In the genomic region with DNA sequence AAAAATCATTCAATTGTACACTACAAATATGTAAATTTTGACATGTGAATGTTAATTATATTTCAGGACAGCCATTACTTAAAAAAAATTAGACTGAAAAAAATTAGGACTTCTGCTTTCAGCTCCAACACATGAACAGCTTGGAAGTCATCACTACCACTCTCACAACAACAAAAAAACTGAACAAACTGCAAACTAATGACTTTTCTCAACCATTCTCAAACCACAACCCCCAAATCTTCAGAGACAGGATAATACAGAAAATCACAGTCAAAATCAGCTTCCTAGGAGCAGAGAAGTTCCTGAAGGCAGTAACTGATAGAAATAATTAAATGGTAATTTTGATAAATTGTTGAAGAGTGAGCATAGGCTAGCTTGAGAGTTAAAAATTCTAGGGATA, we compare ENCODE assay signal across 29 cellular contexts.
"Had no signal": no experiment of that assay in that cellular context is flagged by ENCODE, and none has a peak within 500 bp of the region (broad histone marks: within the 10 kb centered on the region; RNA-seq: fewer than 3 reads in every experiment).

No MANE protein-coding gene starts in this region.

- H3K27me3 Mint-ChIP-seq: activated T-helper 17 cell treated with anti-CD3 and anti-CD28 coated beads, Interleukin-2, amount 50 U/mL, for 72 hours; central memory CD8-positive, alpha-beta T cell had no signal

- H3K27ac ChIP-seq: cardiac muscle cell, PC-9, WERI-Rb-1 had no signal

- ATAC-seq: activated T-helper 17 cell treated with anti-CD3 and anti-CD28 coated beads, Interleukin-2, amount 50 U/mL, for 72 hours had no signal

- H3K27ac Mint-ChIP-seq: activated CD4-positive, alpha-beta T cell treated with anti-CD3 and anti-CD28 coated beads, Interleukin-2, amount 10 ng/mL, durations not matched to agents 24 days and 14 days; activated CD8-positive, alpha-beta T cell treated with anti-CD3 and anti-CD28 coated beads for 36 hours; activated T-cell treated with anti-CD3 and anti-CD28 coated beads, Interleukin-2, amount 50 U/mL, for 72 hours; activated T-helper 17 cell treated with anti-CD3 and anti-CD28 coated beads, Interleukin-2, amount 50 U/mL, for 72 hours had no signal

- H3K27me3 ChIP-seq: cardiac muscle cell had no signal

- H3K36me3 Mint-ChIP-seq: activated naive CD8-positive, alpha-beta T cell treated with anti-CD3 and anti-CD28 coated beads for 36 hours had no signal

- H3K4me1 Mint-ChIP-seq: activated T-helper 17 cell treated with anti-CD3 and anti-CD28 coated beads, Interleukin-2, amount 50 U/mL, for 72 hours; central memory CD8-positive, alpha-beta T cell had no signal

- H2AFZ ChIP-seq: PC-9 had no signal

- H3K4me2 ChIP-seq: PC-9 had no signal

- DNase-seq: activated CD4-positive, alpha-beta T cell treated with anti-CD3 and anti-CD28 coated beads, Interleukin-2, amount 50 U/mL, for 4 hours; activated CD4-positive, CD25-positive, alpha-beta regulatory T cell; activated effector memory CD4-positive, alpha-beta T cell treated with anti-CD3 and anti-CD28 coated beads, Interleukin-2, amount 50 U/mL, for 16 hours; activated naive CD4-positive, alpha-beta T cell; activated naive CD4-positive, alpha-beta T cell treated with anti-CD3 and anti-CD28 coated beads, Interleukin-2, amount 50 U/mL, for 16 hours; activated T-cell treated with anti-CD3 and anti-CD28 coated beads, Interleukin-2, amount 50 U/mL, for 1 hour; amniotic stem cell; aorta; KBM-7; NCI-H1048; NCI-H1105 treated with DMSO at 0.1 percent for 48 hours; NCI-H1436; NCI-H1694; NCI-H1930; NCI-H2081 treated with DMSO at 0.1 percent for 48 hours; NCI-H226; NCI-H524 treated with DMSO at 0.1 percent for 48 hours; NCI-H748 treated with DMSO at 0.1 percent for 48 hours; Right ventricle myocardium superior; T1000; WERI-Rb-1 had no signal

- H3K36me3 ChIP-seq: cardiac muscle cell, WERI-Rb-1 had no signal

- H3K4me3 Mint-ChIP-seq: activated CD4-positive, alpha-beta T cell treated with anti-CD3 and anti-CD28 coated beads, Interleukin-2, amount 10 ng/mL, durations not matched to agents 24 days and 14 days; activated CD8-positive, alpha-beta T cell treated with anti-CD3 and anti-CD28 coated beads for 36 hours; activated naive CD8-positive, alpha-beta T cell treated with anti-CD3 and anti-CD28 coated beads for 36 hours; activated T-cell treated with anti-CD3 and anti-CD28 coated beads, Interleukin-2, amount 50 U/mL, for 72 hours; activated T-helper 17 cell treated with anti-CD3 and anti-CD28 coated beads, Interleukin-2, amount 50 U/mL, for 72 hours; central memory CD8-positive, alpha-beta T cell had no signal

- H3K4me3 ChIP-seq: cardiac muscle cell, PC-9 had no signal
